ENCODE assay signal across 15 cellular contexts in the genomic region with DNA sequence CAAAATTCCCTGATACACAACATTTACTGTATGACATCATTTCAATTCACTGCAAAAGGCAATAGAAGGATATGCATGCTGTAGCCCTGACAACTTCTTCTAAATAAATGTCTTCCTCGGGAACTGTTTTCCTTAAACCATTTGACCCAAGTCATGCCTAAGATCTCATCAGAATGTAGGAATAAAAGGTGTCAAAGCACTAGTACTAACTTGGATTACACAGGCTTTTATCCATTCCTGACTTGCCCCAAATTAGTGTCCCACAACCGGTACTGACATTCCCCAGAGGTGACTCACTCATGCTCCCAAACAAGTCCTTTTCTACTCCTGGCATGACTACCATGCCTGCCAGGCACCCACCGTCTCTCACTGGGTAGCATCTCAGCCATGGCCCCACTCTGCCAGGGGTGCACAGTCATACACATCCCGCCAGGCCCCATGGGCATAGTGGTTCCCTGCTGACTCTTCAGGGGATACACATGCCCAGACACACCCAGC. TPM values are rescaled to one million over a fixed set of nuclear protein-coding genes. Genes with fewer than 3 reads are reported as not detected.
DNase-seq lines count a peak whose midpoint lies in the region; ATAC-seq and TF ChIP-seq lines count a peak whose summit lies in the region.
"Had no signal": no experiment of that assay in that cellular context is flagged by ENCODE, and none has a peak within 500 bp of the region (broad histone marks: within the 10 kb centered on the region; RNA-seq: fewer than 3 reads in every experiment).

No MANE protein-coding gene starts in this region.

- no peaks in the 10 kb centered on the region for H3K36me3 ChIP-seq in H7 (replicated peaks; ENCODE audit: control insufficient read depth, insufficient read depth, low read length)
- H3K36me3 ChIP-seq: left lung had no signal

- H3K4me3 ChIP-seq in H7 (ENCODE audit: insufficient read depth, low read depth, low read length) (no peak overlapping the region), fibroblast of the aortic adventitia (ENCODE audit: low read depth, low read length) (no peak overlapping the region)
- H3K4me3 ChIP-seq: body of pancreas, left lung had no signal

- H3K27me3 Mint-ChIP-seq in natural killer cell (ENCODE audit: low read depth in 2 of 2), result peaks cover 12 to 30% of the 10 kb centered on the region in 2 donors

- H3K27ac Mint-ChIP-seq in natural killer cell, result no peak overlapping the region
- H3K27ac Mint-ChIP-seq: T-helper 2 cell treated with Interferon-gamma antibody and Interleukin-4, amounts not matched to agents 5 μg/mL and 100 μg/mL, for 36 hours had no signal

- peaks cover 0 to 2% of the 10 kb centered on the region in 2 donors for H3K9me3 Mint-ChIP-seq in natural killer cell
- H3K9me3 Mint-ChIP-seq: T-helper 2 cell treated with Interferon-gamma antibody and Interleukin-4, amounts not matched to agents 5 μg/mL and 100 μg/mL, for 36 hours had no signal

- no peaks in the 10 kb centered on the region for H3K4me1 Mint-ChIP-seq in natural killer cell

- no peak overlapping the region for H3K4me3 Mint-ChIP-seq in natural killer cell
- H3K4me3 Mint-ChIP-seq: T-helper 2 cell treated with Interferon-gamma antibody and Interleukin-4, amounts not matched to agents 5 μg/mL and 100 μg/mL, for 36 hours had no signal

- no peaks in the 10 kb centered on the region for H3K36me3 Mint-ChIP-seq in natural killer cell

- TF ChIP-seq CTCF in fibroblast of the aortic adventitia (IDR thresholded peaks at IDR 0.05; ENCODE audit: insufficient read depth, low read length), result no peak
- TF ChIP-seq CTCF in natural killer cell (IDR thresholded peaks at IDR 0.05), result no peak

- ATAC-seq in GM18511 (IDR thresholded peaks at IDR 0.05; ENCODE audit: unreplicated experiment) (no peak), natural killer cell (no peak), HG03442 (IDR thresholded peaks at IDR 0.05; ENCODE audit: unreplicated experiment) (no peak)
- ATAC-seq: body of pancreas, left lung had no signal

- intact Hi-C loops in natural killer cell (cut with micrococcal nuclease), result no loop called here

- no peaks in the 10 kb centered on the region for H3K27me3 ChIP-seq in H7 (ENCODE audit: control insufficient read depth, insufficient read depth, low read length)
- H3K27me3 ChIP-seq: body of pancreas, left lung had no signal

- DNase-seq in 8988T, result peak; percentile 52
- peak; percentile 15 for DNase-seq in H7
- DNase-seq in T1000 (lab: John Stamatoyannopoulos, UW), result peak; percentile 85
- peak; percentile 44 for DNase-seq in fibroblast of the aortic adventitia (ENCODE audit: low read depth)
- no peak for DNase-seq in activated effector memory CD4-positive, alpha-beta T cell treated with Interleukin-2 at 50 U/mL for 16 hours
- DNase-seq in natural killer cell, result no peak
- DNase-seq: body of pancreas; left lung; NCI-H1436 treated with DMSO at 0.1 percent for 48 hours; NK-92 treated with Interleukin-12 subunit alpha and Interleukin-12 subunit beta, amount 100 ng/mL, for 24 hours; nucleus accumbens; stimulated activated naive CD4-positive, alpha-beta T cell treated with Interleukin-2 at 50 U/mL for 16 hours had no signal

RNA-seq across cellular contexts. Expression of a gene that starts 34.8 kb away (rescaled TPM):
- 16.6 and 30.4 TPM in 2 replicates for total RNA-seq in H7 (2014; rRNA removed; shearing (Covaris generic))
- total RNA-seq in fibroblast of the aortic adventitia (ENCODE audit: low replicate concordance) (10.7 and 23.4 TPM in 2 replicates), natural killer cell (10 to 100 TPM; 10.6 to 13.6 (median 10.9) TPM)

Comparison
In these comparisons a context has a peak if more than half of its experiments do, and no peak if none do; other contexts are left out.
1. DNase-seq: peak in 8988T (single experiment), H7 (single experiment), T1000 (single experiment) and fibroblast of the aortic adventitia (single experiment); none in activated effector memory CD4-positive, alpha-beta T cell treated with Interleukin-2 at 50 U/mL for 16 hours (single experiment) and natural killer cell (single experiment).